7 cellular contexts compared by ENCODE assay signal in the genomic region with DNA sequence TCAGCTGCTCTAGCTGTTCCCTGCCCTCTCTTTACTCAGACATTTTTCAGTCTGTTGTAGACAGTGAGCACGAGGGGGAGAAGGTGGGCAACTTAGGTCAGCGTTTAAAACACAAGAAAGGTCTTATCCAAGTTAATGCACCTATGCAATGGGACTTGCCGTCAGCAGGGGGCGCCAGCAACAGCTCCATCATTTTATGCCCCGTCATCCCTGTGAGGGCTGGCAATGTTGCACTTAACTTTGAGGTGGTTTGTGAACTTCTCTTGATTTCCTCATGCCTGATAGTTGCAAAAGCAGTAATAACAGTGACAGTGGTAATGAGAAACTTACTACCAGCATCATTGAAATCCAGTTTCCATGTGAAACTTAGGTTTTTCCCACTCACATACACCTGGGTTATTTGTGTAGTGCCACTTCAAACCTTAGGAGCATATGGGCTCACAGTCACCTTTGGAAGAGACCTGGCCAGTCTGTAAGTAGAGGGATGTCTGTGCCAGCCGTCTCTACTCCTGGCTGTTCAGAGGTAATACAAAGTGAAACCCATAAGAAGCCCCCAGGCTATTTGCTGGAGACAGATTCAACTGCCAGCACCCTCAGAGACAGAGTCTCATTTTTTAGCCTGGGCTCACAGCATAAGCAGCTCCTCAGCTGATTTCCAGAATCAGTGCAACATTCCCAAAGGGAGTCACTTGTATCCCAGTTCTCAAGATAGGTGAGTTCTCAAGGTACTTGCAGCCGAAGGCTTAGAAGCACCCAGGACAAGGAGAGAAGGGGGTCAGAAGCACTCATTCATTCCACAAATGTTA. TPM values are rescaled to one million over a fixed set of nuclear protein-coding genes. Genes with fewer than 3 reads are reported as not detected.
DNase-seq lines count a peak whose midpoint lies in the region; ATAC-seq, FAIRE-seq and TF ChIP-seq lines count a peak whose summit lies in the region.

No MANE protein-coding gene starts in this region.

- H3K27me3 Mint-ChIP-seq in glutamatergic neuron (ENCODE audit: unreplicated experiment) = peaks cover 20% of the 10 kb centered on the region
- no peaks in the 10 kb centered on the region for H3K27me3 Mint-ChIP-seq in progenitor cell of endocrine pancreas

- no peak for TF ChIP-seq EP300 in Ishikawa (IDR thresholded peaks at IDR 0.05; ENCODE audit: borderline replicate concordance)

- H3K9me3 Mint-ChIP-seq in glutamatergic neuron (ENCODE audit: unreplicated experiment) (peaks cover 16% of the 10 kb centered on the region), progenitor cell of endocrine pancreas (ENCODE audit: low read depth) (no peaks in the 10 kb centered on the region)

- no peak overlapping the region for H3K4me3 Mint-ChIP-seq in glutamatergic neuron (ENCODE audit: unreplicated experiment)
- H3K4me3 Mint-ChIP-seq in progenitor cell of endocrine pancreas (ENCODE audit: low read depth) = no peak overlapping the region

- TF ChIP-seq CTCF in GM10266 (IDR thresholded peaks at IDR 0.05; ENCODE audit: control insufficient read depth, insufficient read depth, low read depth, missing control alignments) (peak; percentile 87), glutamatergic neuron (IDR thresholded peaks at IDR 0.05; ENCODE audit: partially characterized antibody, unreplicated experiment) (peak; percentile 100), progenitor cell of endocrine pancreas (IDR thresholded peaks at IDR 0.05; ENCODE audit: unreplicated experiment) (peak; percentile 96)

- H3K36me3 Mint-ChIP-seq in glutamatergic neuron (ENCODE audit: unreplicated experiment) (no peaks in the 10 kb centered on the region), progenitor cell of endocrine pancreas (ENCODE audit: insufficient read depth) (peaks cover 33% of the 10 kb centered on the region)

- DNase-seq in GM10266 (ENCODE audit: extremely low spot score) = peak; percentile 61
- peak; percentile 79 for DNase-seq in activated naive CD4-positive, alpha-beta T cell treated with anti-CD3 and anti-CD28 coated beads, Interleukin-2, amount 50 U/mL, for 16 hours
- peak; percentile 94 for DNase-seq in glutamatergic neuron
- peak; percentile 67 for DNase-seq in progenitor cell of endocrine pancreas (ENCODE audit: low spot score, unreplicated experiment)
- peak; percentile 80 for DNase-seq in urothelium cell line (ENCODE audit: low spot score)

- H3K27ac Mint-ChIP-seq in glutamatergic neuron (ENCODE audit: unreplicated experiment) = peak overlapping the region; percentile 79
- peak overlapping the region; percentile 82 for H3K27ac Mint-ChIP-seq in progenitor cell of endocrine pancreas

- H3K4me1 Mint-ChIP-seq in glutamatergic neuron (ENCODE audit: low read depth, unreplicated experiment) (peaks cover 23% of the 10 kb centered on the region), progenitor cell of endocrine pancreas (ENCODE audit: low read depth) (peaks cover 10% of the 10 kb centered on the region)

- peak; percentile 64 for TF ChIP-seq RAD21 in Ishikawa (IDR thresholded peaks at IDR 0.05; ENCODE audit: low read depth)

- peak; percentile 62 for ATAC-seq in SK-N-SH treated with all-trans-retinoic acid at 6 μM for 48 hours

- FAIRE-seq in urothelium cell line (lab: Jason Lieb, UNC) = peak; percentile 68

TF ChIP-seq in Ishikawa, 13 proteins besides CTCF, POLR2A, EP300 and RAD21 (continues in another document):
- no peak for TF ChIP-seq YY1 (IDR thresholded peaks at IDR 0.05; ENCODE audit: low read depth)
- TF ChIP-seq NFIC (IDR thresholded peaks at IDR 0.05) = no peak
- no peak for TF ChIP-seq TEAD4 (IDR thresholded peaks at IDR 0.05)
- no peak for TF ChIP-seq CEBPB (IDR thresholded peaks at IDR 0.05)
- TF ChIP-seq FOXM1 (IDR thresholded peaks at IDR 0.05; ENCODE audit: borderline replicate concordance, low read depth) = no peak
- TF ChIP-seq TCF12 (IDR thresholded peaks at IDR 0.05; ENCODE audit: low read depth) = no peak
- TF ChIP-seq REST (IDR thresholded peaks at IDR 0.05; ENCODE audit: low read depth) = no peak
- no peak for TF ChIP-seq EGR1 (IDR thresholded peaks at IDR 0.05)
- TF ChIP-seq USF1 (IDR thresholded peaks at IDR 0.05) = no peak
- TF ChIP-seq ZBTB7A (IDR thresholded peaks at IDR 0.05; ENCODE audit: low read depth) = no peak
- TF ChIP-seq CREB1 (IDR thresholded peaks at IDR 0.05; ENCODE audit: low read depth) = no peak

TF ChIP-seq in SK-N-SH treated with all-trans-retinoic acid at 6 μM for 48 hours, 23 proteins besides CTCF, POLR2A, EP300 and RAD21:
- TF ChIP-seq SNAI2 (CRISPR knock-in tag; IDR thresholded peaks at IDR 0.05) = peak; percentile 67; the same call in 1 of the 2 replicates
- no peak for TF ChIP-seq ZC3H10 (CRISPR knock-in tag; IDR thresholded peaks at IDR 0.05)
- no peak for TF ChIP-seq TCF4 (CRISPR knock-in tag; IDR thresholded peaks at IDR 0.05; ENCODE audit: borderline replicate concordance)
- TF ChIP-seq OSR1 (CRISPR knock-in tag; IDR thresholded peaks at IDR 0.05) = no peak
- no peak for TF ChIP-seq ZNF565 (CRISPR knock-in tag; conservative IDR thresholded peaks at IDR 0.05; ENCODE audit: low read depth)
- peak; percentile 23; the same call in 1 of the 2 replicates for TF ChIP-seq ZFP3 (CRISPR knock-in tag; IDR thresholded peaks at IDR 0.05)
- no peak for TF ChIP-seq GLIS3 (CRISPR knock-in tag; IDR thresholded peaks at IDR 0.05)
- TF ChIP-seq RARB (CRISPR knock-in tag; IDR thresholded peaks at IDR 0.05) = no peak
- TF ChIP-seq CSDC2 (CRISPR knock-in tag; IDR thresholded peaks at IDR 0.05) = 0 out of 2 replicates have a peak, but pooled peaks have one; percentile 58
- no peak for TF ChIP-seq CREB5 (CRISPR knock-in tag; IDR thresholded peaks at IDR 0.05; ENCODE audit: low read depth)

RNA-seq across cellular contexts. Expression of gene ID1, which starts 44.8 kb away (rescaled TPM):
- 92.0 TPM for total RNA-seq in glutamatergic neuron (ENCODE audit: unreplicated experiment)
- 322 and 326 TPM in 2 replicates for total RNA-seq in progenitor cell of endocrine pancreas

RNA-seq across cellular contexts. Expression of gene HM13, which starts 46.1 kb away (rescaled TPM):
- total RNA-seq in glutamatergic neuron (ENCODE audit: unreplicated experiment) (320 TPM), progenitor cell of endocrine pancreas (211 and 217 TPM in 2 replicates)

Comparison
In these comparisons a context has a peak if more than half of its experiments do, and no peak if none do; other contexts are left out.
1. Peak in every context shown above with its lines: DNase-seq and ATAC-seq.